ENCODE assay signal across 18 cellular contexts in the genomic region with DNA sequence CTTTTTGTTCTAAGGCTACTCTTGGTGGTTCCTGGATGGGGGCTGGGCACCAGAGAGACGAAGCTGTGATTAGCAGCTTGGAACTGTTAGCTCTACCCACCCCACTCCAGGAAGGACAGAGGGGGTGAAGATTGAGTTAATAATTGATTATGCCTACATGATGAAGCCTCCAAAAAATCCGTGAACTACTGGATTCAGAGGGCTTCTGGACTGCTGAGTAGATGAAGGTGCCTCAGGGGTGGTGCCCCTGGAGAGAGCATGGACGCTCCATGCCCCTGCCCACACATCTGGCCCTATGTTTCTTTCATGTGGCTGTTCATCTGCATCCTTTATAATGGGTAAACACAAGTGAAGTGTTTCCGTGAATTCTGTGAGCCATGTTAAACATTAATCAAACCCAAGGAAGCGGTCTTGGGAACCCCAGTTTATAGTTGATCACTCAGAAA. TPM values are rescaled to one million over a fixed set of nuclear protein-coding genes. Genes with fewer than 3 reads are reported as not detected.
DNase-seq lines count a peak whose midpoint lies in the region; ATAC-seq, FAIRE-seq and TF ChIP-seq lines count a peak whose summit lies in the region.
"Had no signal": no experiment of that assay in that cellular context is flagged by ENCODE, and none has a peak within 500 bp of the region (broad histone marks: within the 10 kb centered on the region; RNA-seq: fewer than 3 reads in every experiment).

No MANE protein-coding gene starts in this region.

- H3K9me3 Mint-ChIP-seq in CD4-positive, CD25-positive, alpha-beta regulatory T cell, result no peaks in the 10 kb centered on the region
- H3K9me3 Mint-ChIP-seq: effector memory CD8-positive, alpha-beta T cell had no signal

- H3K4me3 Mint-ChIP-seq in CD4-positive, CD25-positive, alpha-beta regulatory T cell, result peak overlapping the region; percentile 34 to 60 (median 52)
- H3K4me3 Mint-ChIP-seq: B cell; effector memory CD8-positive, alpha-beta T cell had no signal

- no peaks in the 10 kb centered on the region for H3K9me3 ChIP-seq in CD4-positive, CD25-positive, alpha-beta regulatory T cell (ENCODE audit: control insufficient read depth in 2 of 2, low read length in 2 of 2)
- no peaks in the 10 kb centered on the region for H3K9me3 ChIP-seq in effector memory CD4-positive, alpha-beta T cell (ENCODE audit: control insufficient read depth, low read length)
- H3K9me3 ChIP-seq in muscle layer of duodenum (ENCODE audit: control insufficient read depth in 1 of 2, low read length in 2 of 2), result no peaks in the 10 kb centered on the region

- TF ChIP-seq POLR2A in GM12891 (IDR thresholded peaks at IDR 0.05; ENCODE audit: low read depth, low read length), result no peak

- no peaks in the 10 kb centered on the region for H3K36me3 ChIP-seq in CD4-positive, CD25-positive, alpha-beta regulatory T cell (ENCODE audit: control insufficient read depth, insufficient read depth, low read length)
- peaks cover 10% of the 10 kb centered on the region for H3K36me3 ChIP-seq in effector memory CD4-positive, alpha-beta T cell (ENCODE audit: control insufficient read depth, insufficient read depth, low read length)
- peaks cover 4% of the 10 kb centered on the region in 2 donors for H3K36me3 ChIP-seq in muscle layer of duodenum (ENCODE audit: control insufficient read depth in 1 of 2, insufficient read depth in 2 of 2, low read length in 2 of 2)

- H3K27ac ChIP-seq in CD4-positive, CD25-positive, alpha-beta regulatory T cell (ENCODE audit: insufficient read depth, low read length, poor library complexity, severe bottlenecking), result peak overlapping the region; percentile 69
- peak overlapping the region; percentile 33 for H3K27ac ChIP-seq in effector memory CD4-positive, alpha-beta T cell (ENCODE audit: insufficient read depth, low read length, poor library complexity, severe bottlenecking)
- peak overlapping the region; percentile 14 for H3K27ac ChIP-seq in muscle layer of duodenum (ENCODE audit: low read length)

- H3K27ac Mint-ChIP-seq in CD4-positive, CD25-positive, alpha-beta regulatory T cell, result peak overlapping the region in 2 of 3 donors; percentile 78 to 94
- H3K27ac Mint-ChIP-seq: B cell had no signal

- H3K27me3 ChIP-seq in CD4-positive, CD25-positive, alpha-beta regulatory T cell (ENCODE audit: control insufficient read depth, insufficient read depth, low read length), result no peaks in the 10 kb centered on the region
- H3K27me3 ChIP-seq in effector memory CD4-positive, alpha-beta T cell (replicated peaks; ENCODE audit: control insufficient read depth, insufficient read depth, low read length, poor library complexity, severe bottlenecking), result no peaks in the 10 kb centered on the region
- H3K27me3 ChIP-seq in muscle layer of duodenum (ENCODE audit: low read depth, low read length), result no peaks in the 10 kb centered on the region

- H3K4me1 Mint-ChIP-seq in CD4-positive, CD25-positive, alpha-beta regulatory T cell, result peaks cover 32 to 87% (median 64%) of the 10 kb centered on the region in 4 donors

- no peaks in the 10 kb centered on the region for H3K27me3 Mint-ChIP-seq in CD4-positive, CD25-positive, alpha-beta regulatory T cell
- H3K27me3 Mint-ChIP-seq: B cell; effector memory CD8-positive, alpha-beta T cell had no signal

- peak overlapping the region; percentile 2 for H3K4me3 ChIP-seq in CD4-positive, CD25-positive, alpha-beta regulatory T cell (ENCODE audit: low read depth, low read length)
- H3K4me3 ChIP-seq in effector memory CD4-positive, alpha-beta T cell (ENCODE audit: insufficient read depth, low read depth, low read length, poor library complexity, severe bottlenecking), result no peak overlapping the region
- no peak overlapping the region for H3K4me3 ChIP-seq in muscle layer of duodenum (ENCODE audit: low read depth in 1 of 2, low read length in 2 of 2)

- no peak for ATAC-seq in CD4-positive, CD25-positive, alpha-beta regulatory T cell (ENCODE audit: low read depth in 2 of 2)
- ATAC-seq in HG02588 (IDR thresholded peaks at IDR 0.05; ENCODE audit: unreplicated experiment), result no peak
- ATAC-seq in GM21529 (IDR thresholded peaks at IDR 0.05; ENCODE audit: unreplicated experiment), result no peak
- no peak for ATAC-seq in HG03432 (IDR thresholded peaks at IDR 0.05; ENCODE audit: unreplicated experiment)
- ATAC-seq: effector memory CD8-positive, alpha-beta T cell; sciatic nerve had no signal

- DNase-seq in CD4-positive, CD25-positive, alpha-beta regulatory T cell, result no peak
- DNase-seq in GM12891 (ENCODE audit: insufficient read length, low spot score), result no peak
- no peak for DNase-seq in effector memory CD4-positive, alpha-beta T cell
- DNase-seq in HUDEP-2 (lab: John Stamatoyannopoulos, UW; ENCODE audit: unreplicated experiment in 76 of 76), result no peak
- DNase-seq: activated CD4-positive, alpha-beta T cell treated with anti-CD3 and anti-CD28 coated beads for 48 hours; activated gamma-delta T cell treated with Interleukin-2 at 50 U/mL for 16 hours; DMS79 treated with DMSO at 0.1 percent for 48 hours; effector memory CD8-positive, alpha-beta T cell; H7; NCI-H1092; NCI-H2171 treated with DMSO at 0.1 percent for 48 hours; T1000 had no signal

- peaks cover 20% of the 10 kb centered on the region for H3K36me3 Mint-ChIP-seq in CD4-positive, CD25-positive, alpha-beta regulatory T cell

- peak; percentile 70 for FAIRE-seq in GM12891 (lab: Jason Lieb, UNC)

- peaks cover 57% of the 10 kb centered on the region for H3K4me1 ChIP-seq in CD4-positive, CD25-positive, alpha-beta regulatory T cell (ENCODE audit: control insufficient read depth, insufficient read depth, low read length, poor library complexity, severe bottlenecking)
- H3K4me1 ChIP-seq in effector memory CD4-positive, alpha-beta T cell (ENCODE audit: control insufficient read depth, insufficient read depth, low read length, poor library complexity, severe bottlenecking), result peaks cover 34% of the 10 kb centered on the region
- H3K4me1 ChIP-seq in muscle layer of duodenum (ENCODE audit: control insufficient read depth in 1 of 2, insufficient read depth in 2 of 2, low read length in 2 of 2), result peaks cover 18 to 19% of the 10 kb centered on the region in 2 donors

TF ChIP-seq in GM12891, 5 proteins besides CTCF, POLR2A, EP300 and RAD21:
- TF ChIP-seq POLR2AphosphoS5 (IDR thresholded peaks at IDR 0.05; ENCODE audit: low read depth, low read length) (no peak), SPI1 (IDR thresholded peaks at IDR 0.05; ENCODE audit: low read depth, low read length) (no peak), POU2F2 (IDR thresholded peaks at IDR 0.05; ENCODE audit: low read depth, low read length) (no peak), TAF1 (IDR thresholded peaks at IDR 0.05; ENCODE audit: low read depth, low read length) (no peak), PAX5 (IDR thresholded peaks at IDR 0.05; ENCODE audit: insufficient read depth, low read length, severe bottlenecking) (no peak)

RNA-seq across cellular contexts. Expression of gene CYP2D6, which starts 47.3 kb away (rescaled TPM):
- total RNA-seq in CD4-positive, CD25-positive, alpha-beta regulatory T cell, result 9.0 TPM
- polyA plus RNA-seq in CD4-positive, CD25-positive, alpha-beta regulatory T cell, result under 1 TPM in 2 of 4 donors, not detected in 2; 0.17 to 0.26 TPM
- 1.1 TPM for polyA plus RNA-seq in GM12891 (2012; ENCODE audit: low read depth, missing spikeins)

Comparison
In these comparisons a context has a peak if more than half of its experiments do, and no peak if none do; other contexts are left out.
1. H3K27ac ChIP-seq: peak in every context shown above with its lines; median percentile 69 in CD4-positive, CD25-positive, alpha-beta regulatory T cell; 33 in effector memory CD4-positive, alpha-beta T cell; 14 in muscle layer of duodenum.